Comparison of ENCODE assay signal across 22 cellular contexts in genomic region chr18:59540819-59541218, GRCh38.
DNase-seq lines count a peak whose midpoint lies in the region; ATAC-seq and TF ChIP-seq lines count a peak whose summit lies in the region.
"Had no signal": no experiment of that assay in that cellular context is flagged by ENCODE, and none has a peak within 500 bp of the region (broad histone marks: within the 10 kb centered on the region; RNA-seq: fewer than 3 reads in every experiment).

No MANE protein-coding gene starts in this region.

- H3K9me2 ChIP-seq in GM23248 (ENCODE audit: insufficient read depth): no peaks in the 10 kb centered on the region

- 5 to 9% methylated on average over 2 of the region's 2 CpGs for WGBS in GM23248 (ENCODE audit: low coverage in 1 of 2, low lambda C conversion rate in 2 of 2, missing lambda C conversion rate in 2 of 2), 2 experiments

- in situ Hi-C loops in GM23248 (cut with MboI): no loop called here

- ATAC-seq in GM21381 (IDR thresholded peaks at IDR 0.05; ENCODE audit: unreplicated experiment): no peak

- H3K4me3 ChIP-seq in ACC112 (ENCODE audit: low read depth, low read length): no peak overlapping the region
- H3K4me3 ChIP-seq in GM23248: no peak overlapping the region
- H3K4me3 ChIP-seq in cardiac fibroblast (replicated peaks in 1 of 2; ENCODE audit: low read depth in 2 of 2, low read length in 2 of 2): no peak overlapping the region
- H3K4me3 ChIP-seq: breast epithelium, upper lobe of left lung had no signal

- H4K20me1 ChIP-seq in GM23248 (ENCODE audit: insufficient read depth): peaks cover 4% of the 10 kb centered on the region; the same call in 1 of the 2 replicates

- DNase-seq in GM23248 (peak; percentile 56), cardiac fibroblast (ENCODE audit: low read depth in 2 of 2) (peak; percentile 68 to 80), iris pigment epithelial cell (ENCODE audit: low read depth) (peak; percentile 79), COLO829 (ENCODE audit: low spot score) (no peak), germinal center (ENCODE audit: low spot score) (no peak)
- DNase-seq in stimulated activated CD4-positive, alpha-beta T cell treated with anti-CD3 and anti-CD28 coated beads, Interleukin-4, amount 100 ng/mL, for 24 hours: no peak
- DNase-seq: activated B cell treated with CpG ODN at 0.5 μM for 24 hours; activated CD4-positive, alpha-beta memory T cell treated with anti-CD3 and anti-CD28 coated beads, Interleukin-2, amount 10 ng/mL, durations not matched to agents 7 days and 5 days; activated effector memory CD4-positive, alpha-beta T cell treated with Interleukin-2 at 50 U/mL for 16 hours; activated naive CD8-positive, alpha-beta T cell treated with anti-CD3 and anti-CD28 coated beads, Interleukin-2, amount 10 ng/mL, durations not matched to agents 7 days and 5 days; kidney glomerular epithelial cell; MM.1S; NCI-H1417 treated with DMSO at 0.1 percent for 48 hours; NCI-H2107; NCI-H524 treated with DMSO at 0.1 percent for 48 hours; nucleus accumbens; OCI-M1; upper lobe of left lung had no signal

- H3K9ac ChIP-seq in GM23248: no peak overlapping the region

- H3K4me2 ChIP-seq in GM23248 (ENCODE audit: unreplicated experiment): no peak overlapping the region

- H3K79me2 ChIP-seq in ACC112 (ENCODE audit: control insufficient read depth, insufficient read depth, low read length, unreplicated experiment) (peaks cover 48% of the 10 kb centered on the region), GM23248 (ENCODE audit: insufficient read depth) (no peaks in the 10 kb centered on the region)

- H3K27ac ChIP-seq in ACC112 (ENCODE audit: low read depth, low read length) (peak overlapping the region; percentile 71), GM23248 (no peak overlapping the region)
- H3K27ac ChIP-seq: breast epithelium, C4-2B, upper lobe of left lung had no signal

- H3K36me3 ChIP-seq in ACC112 (ENCODE audit: insufficient read depth, low read length) (no peaks in the 10 kb centered on the region), GM23248 (ENCODE audit: low read depth) (no peaks in the 10 kb centered on the region)
- H3K36me3 ChIP-seq: breast epithelium, upper lobe of left lung had no signal

- H3K4me1 ChIP-seq in ACC112 (ENCODE audit: control insufficient read depth, insufficient read depth, low read length, unreplicated experiment): peaks cover 26% of the 10 kb centered on the region
- peaks cover 6% of the 10 kb centered on the region; the same call in 1 of the 2 replicates for H3K4me1 ChIP-seq in GM23248 (ENCODE audit: insufficient read depth)
- H3K4me1 ChIP-seq: breast epithelium, upper lobe of left lung had no signal

- H3K27me3 ChIP-seq in ACC112 (ENCODE audit: insufficient read depth, low read length): no peaks in the 10 kb centered on the region
- no peaks in the 10 kb centered on the region for H3K27me3 ChIP-seq in GM23248 (replicated peaks; ENCODE audit: insufficient read depth)
- H3K27me3 ChIP-seq: breast epithelium, upper lobe of left lung had no signal

- TF ChIP-seq CTCF in cardiac fibroblast (IDR thresholded peaks at IDR 0.05; ENCODE audit: low read depth, low read length): no peak

- H2AFZ ChIP-seq in ACC112 (ENCODE audit: low read length, unreplicated experiment) (no peak overlapping the region), GM23248 (no peak overlapping the region)

- peaks cover 2% of the 10 kb centered on the region for H3F3A ChIP-seq in GM23248 (ENCODE audit: insufficient read depth)

- H3K9me3 ChIP-seq in GM23248 (ENCODE audit: low read depth): no peaks in the 10 kb centered on the region
- H3K9me3 ChIP-seq: breast epithelium, upper lobe of left lung had no signal

Comparison
In these comparisons a context has a peak if more than half of its experiments do, and no peak if none do; other contexts are left out.
1. DNase-seq: peak in GM23248 (single experiment), cardiac fibroblast (2 of 2) and iris pigment epithelial cell (single experiment); none in COLO829 (single experiment), stimulated activated CD4-positive, alpha-beta T cell treated with anti-CD3 and anti-CD28 coated beads, Interleukin-4, amount 100 ng/mL, for 24 hours (single experiment) and germinal center (single experiment).